ENCODE assay signal across 12 cellular contexts in the genomic region with DNA sequence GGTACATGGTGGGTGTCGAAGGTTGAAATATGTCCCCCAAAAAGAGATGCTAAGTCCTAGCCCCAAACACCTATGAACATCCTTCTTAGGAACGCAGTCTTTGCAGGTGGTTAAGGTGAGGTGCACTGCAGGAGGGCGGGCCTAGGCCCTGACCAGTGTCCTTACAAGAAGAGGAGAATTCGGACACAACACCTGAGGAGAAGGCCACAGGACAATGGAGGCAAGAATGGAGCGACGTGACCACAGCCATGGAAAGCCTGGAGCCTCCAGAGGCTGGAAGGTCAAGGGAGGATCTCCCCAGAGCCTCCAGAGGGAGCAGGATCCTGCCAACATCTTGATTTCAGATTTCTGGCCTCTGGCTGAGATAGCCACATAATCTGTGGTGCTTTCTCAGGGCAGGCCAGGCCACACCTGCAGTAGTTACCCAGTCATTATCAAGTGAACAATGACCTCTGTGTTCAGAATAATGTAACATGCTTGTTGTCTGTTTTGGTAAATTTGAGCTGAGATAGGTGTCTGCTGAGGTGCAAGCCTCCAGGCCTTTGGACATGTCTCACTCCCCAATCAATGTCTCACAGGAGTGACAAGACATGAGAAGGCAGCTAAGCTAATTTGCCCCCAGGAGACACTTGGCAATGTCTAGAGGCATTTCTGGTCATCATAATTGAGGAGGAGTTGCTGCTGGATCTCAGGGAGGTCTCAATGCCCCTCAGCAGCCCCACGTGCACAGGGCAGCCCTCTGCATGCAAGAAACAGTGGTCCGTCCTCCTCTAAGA.
"Had no signal": no experiment of that assay in that cellular context is flagged by ENCODE, and none has a peak within 500 bp of the region (broad histone marks: within the 10 kb centered on the region; RNA-seq: fewer than 3 reads in every experiment).

No MANE protein-coding gene starts in this region.

- ATAC-seq: naive thymus-derived CD8-positive, alpha-beta T cell had no signal

- H3K27ac ChIP-seq: ascending aorta, tibial nerve had no signal

- H3K9me3 Mint-ChIP-seq: activated CD4-positive, alpha-beta T cell treated with anti-CD3 and anti-CD28 coated beads, Interleukin-2, amount 10 ng/mL, durations not matched to agents 7 days and 5 days had no signal

- DNase-seq: activated CD4-positive, alpha-beta T cell treated with anti-CD3 and anti-CD28 coated beads, Interleukin-2, amount 10 ng/mL, durations not matched to agents 7 days and 5 days; activated CD4-positive, CD25-positive, alpha-beta regulatory T cell; activated naive CD4-positive, alpha-beta T cell; activated T-cell treated with anti-CD3 and anti-CD28 coated beads, Interleukin-2, amount 50 U/mL, for 48 hours; foreskin melanocyte; kidney glomerular epithelial cell; nucleus accumbens; SIG-M5; T-helper 2 cell had no signal

- H3K36me3 ChIP-seq: ascending aorta, tibial nerve had no signal

- H3K27me3 ChIP-seq: ascending aorta, tibial nerve had no signal

- H3K4me1 ChIP-seq: ascending aorta, tibial nerve had no signal

- H3K4me3 Mint-ChIP-seq: activated CD4-positive, alpha-beta T cell treated with anti-CD3 and anti-CD28 coated beads, Interleukin-2, amount 10 ng/mL, durations not matched to agents 7 days and 5 days; naive thymus-derived CD8-positive, alpha-beta T cell had no signal

- H3K27me3 Mint-ChIP-seq: activated CD4-positive, alpha-beta T cell treated with anti-CD3 and anti-CD28 coated beads, Interleukin-2, amount 10 ng/mL, durations not matched to agents 7 days and 5 days had no signal

- H3K4me1 Mint-ChIP-seq: activated CD4-positive, alpha-beta T cell treated with anti-CD3 and anti-CD28 coated beads, Interleukin-2, amount 10 ng/mL, durations not matched to agents 7 days and 5 days had no signal

- H3K27ac Mint-ChIP-seq: activated CD4-positive, alpha-beta T cell treated with anti-CD3 and anti-CD28 coated beads, Interleukin-2, amount 10 ng/mL, durations not matched to agents 7 days and 5 days; naive thymus-derived CD8-positive, alpha-beta T cell had no signal

- H3K4me3 ChIP-seq: ascending aorta, tibial nerve had no signal
